In the genomic region with DNA sequence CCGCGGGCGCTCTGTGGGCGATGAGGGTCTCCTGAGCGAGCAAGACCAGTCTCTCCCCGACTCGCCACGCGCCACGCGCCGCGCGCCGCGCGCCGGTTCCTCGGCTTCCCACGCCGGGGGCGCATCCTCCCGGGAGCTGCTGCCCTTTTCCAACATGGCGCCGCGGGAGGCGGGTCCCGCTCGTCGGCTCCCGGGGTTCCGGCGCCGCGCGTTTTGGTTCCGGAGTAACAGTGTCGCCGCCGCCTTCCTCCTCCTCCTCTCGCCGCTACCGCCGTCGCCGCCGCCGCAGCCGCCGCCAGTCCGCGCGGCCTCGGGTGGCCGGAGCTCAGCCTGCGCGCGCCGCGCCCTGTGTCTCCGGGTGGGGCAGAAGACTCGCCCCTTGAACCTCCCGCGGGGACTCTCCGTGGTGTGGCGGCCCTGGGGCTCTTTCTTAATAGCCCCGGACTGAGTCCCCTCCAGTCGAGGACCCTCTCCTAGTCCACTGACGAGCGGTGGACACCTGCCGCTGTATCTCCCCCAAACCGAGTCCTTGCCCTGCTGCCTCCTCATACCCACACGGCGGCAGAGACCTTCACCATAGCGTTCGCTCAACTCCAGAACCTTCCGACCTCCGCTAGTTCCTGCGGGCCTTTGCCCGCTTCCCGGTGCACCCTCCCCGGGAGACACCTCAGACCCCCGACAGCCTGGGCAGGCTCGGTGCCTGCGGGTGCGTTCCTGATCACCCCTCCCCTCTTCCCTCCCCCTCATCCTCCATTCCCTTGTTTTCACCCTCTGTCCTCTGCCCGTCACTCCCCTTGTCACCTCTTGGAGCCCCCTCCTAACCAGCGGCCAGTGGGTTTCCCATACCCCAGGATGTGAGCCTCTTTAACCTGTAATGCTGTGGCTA, we compare ENCODE assay signal across 1 cellular context.
TF ChIP-seq lines count a peak whose summit lies in the region.

A gene (plus strand): TSS at position 242 of the 886 bp plus-strand sequence. CDS start 633 bp downstream, at position 875.

TF ChIP-seq in K562, 482 proteins besides CTCF, POLR2A, EP300 and RAD21 (continued from another document and continues in another):
- TF ChIP-seq, protein P1, sequence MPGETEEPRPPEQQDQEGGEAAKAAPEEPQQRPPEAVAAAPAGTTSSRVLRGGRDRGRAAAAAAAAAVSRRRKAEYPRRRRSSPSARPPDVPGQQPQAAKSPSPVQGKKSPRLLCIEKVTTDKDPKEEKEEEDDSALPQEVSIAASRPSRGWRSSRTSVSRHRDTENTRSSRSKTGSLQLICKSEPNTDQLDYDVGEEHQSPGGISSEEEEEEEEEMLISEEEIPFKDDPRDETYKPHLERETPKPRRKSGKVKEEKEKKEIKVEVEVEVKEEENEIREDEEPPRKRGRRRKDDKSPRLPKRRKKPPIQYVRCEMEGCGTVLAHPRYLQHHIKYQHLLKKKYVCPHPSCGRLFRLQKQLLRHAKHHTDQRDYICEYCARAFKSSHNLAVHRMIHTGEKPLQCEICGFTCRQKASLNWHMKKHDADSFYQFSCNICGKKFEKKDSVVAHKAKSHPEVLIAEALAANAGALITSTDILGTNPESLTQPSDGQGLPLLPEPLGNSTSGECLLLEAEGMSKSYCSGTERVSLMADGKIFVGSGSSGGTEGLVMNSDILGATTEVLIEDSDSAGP (CRISPR knock-in tag; IDR thresholded peaks at IDR 0.05): no peak
- TF ChIP-seq, protein P2, sequence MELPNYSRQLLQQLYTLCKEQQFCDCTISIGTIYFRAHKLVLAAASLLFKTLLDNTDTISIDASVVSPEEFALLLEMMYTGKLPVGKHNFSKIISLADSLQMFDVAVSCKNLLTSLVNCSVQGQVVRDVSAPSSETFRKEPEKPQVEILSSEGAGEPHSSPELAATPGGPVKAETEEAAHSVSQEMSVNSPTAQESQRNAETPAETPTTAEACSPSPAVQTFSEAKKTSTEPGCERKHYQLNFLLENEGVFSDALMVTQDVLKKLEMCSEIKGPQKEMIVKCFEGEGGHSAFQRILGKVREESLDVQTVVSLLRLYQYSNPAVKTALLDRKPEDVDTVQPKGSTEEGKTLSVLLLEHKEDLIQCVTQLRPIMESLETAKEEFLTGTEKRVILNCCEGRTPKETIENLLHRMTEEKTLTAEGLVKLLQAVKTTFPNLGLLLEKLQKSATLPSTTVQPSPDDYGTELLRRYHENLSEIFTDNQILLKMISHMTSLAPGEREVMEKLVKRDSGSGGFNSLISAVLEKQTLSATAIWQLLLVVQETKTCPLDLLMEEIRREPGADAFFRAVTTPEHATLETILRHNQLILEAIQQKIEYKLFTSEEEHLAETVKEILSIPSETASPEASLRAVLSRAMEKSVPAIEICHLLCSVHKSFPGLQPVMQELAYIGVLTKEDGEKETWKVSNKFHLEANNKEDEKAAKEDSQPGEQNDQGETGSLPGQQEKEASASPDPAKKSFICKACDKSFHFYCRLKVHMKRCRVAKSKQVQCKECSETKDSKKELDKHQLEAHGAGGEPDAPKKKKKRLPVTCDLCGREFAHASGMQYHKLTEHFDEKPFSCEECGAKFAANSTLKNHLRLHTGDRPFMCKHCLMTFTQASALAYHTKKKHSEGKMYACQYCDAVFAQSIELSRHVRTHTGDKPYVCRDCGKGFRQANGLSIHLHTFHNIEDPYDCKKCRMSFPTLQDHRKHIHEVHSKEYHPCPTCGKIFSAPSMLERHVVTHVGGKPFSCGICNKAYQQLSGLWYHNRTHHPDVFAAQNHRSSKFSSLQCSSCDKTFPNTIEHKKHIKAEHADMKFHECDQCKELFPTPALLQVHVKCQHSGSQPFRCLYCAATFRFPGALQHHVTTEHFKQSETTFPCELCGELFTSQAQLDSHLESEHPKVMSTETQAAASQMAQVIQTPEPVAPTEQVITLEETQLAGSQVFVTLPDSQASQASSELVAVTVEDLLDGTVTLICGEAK (IDR thresholded peaks at IDR 0.05): peak; percentile 93
- TF ChIP-seq, protein P2 (CRISPR knock-in tag; IDR thresholded peaks at IDR 0.05): no peak
- TF ChIP-seq THRAP3 (IDR thresholded peaks at IDR 0.05; ENCODE audit: borderline replicate concordance) (no peak), HNRNPL (IDR thresholded peaks at IDR 0.05; ENCODE audit: low read depth, low read length) (no peak), BACH1 (tag; IDR thresholded peaks at IDR 0.05) (no peak), KDM4B (IDR thresholded peaks at IDR 0.05; ENCODE audit: borderline replicate concordance in 2 of 2, low read depth in 1 of 2) (peak in 1 of 2 experiments; percentile 70; a peak in 1 of 4 replicates), SP1 (CRISPR knock-in tag; IDR thresholded peaks at IDR 0.05) (peak; percentile 15; the same call in 1 of the 2 replicates), NONO (IDR thresholded peaks at IDR 0.05; ENCODE audit: low read depth in 2 of 2, low read length in 1 of 2) (peak; percentile 57 to 75; a peak in 2 of 4 replicates), ZSCAN32 (CRISPR knock-in tag; IDR thresholded peaks at IDR 0.05) (no peak), ZNF354B (CRISPR knock-in tag; IDR thresholded peaks at IDR 0.05) (no peak), ELF1 (tag; IDR thresholded peaks at IDR 0.05) (peak; percentile 66; the same call in 1 of the 2 replicates), MXI1 (IDR thresholded peaks at IDR 0.05; ENCODE audit: low read depth, low read length) (0 out of 2 replicates have a peak, but pooled peaks have one; percentile 12), MYBL2 (IDR thresholded peaks at IDR 0.05; ENCODE audit: low read depth) (no peak), MYBL2 (CRISPR knock-in tag; IDR thresholded peaks at IDR 0.05; ENCODE audit: borderline replicate concordance) (no peak), ZKSCAN8 (CRISPR knock-in tag; IDR thresholded peaks at IDR 0.05) (no peak), KAT7 (CRISPR knock-in tag; IDR thresholded peaks at IDR 0.05; ENCODE audit: borderline replicate concordance) (no peak; the same call in 1 of the 2 replicates), PCBP1 (IDR thresholded peaks at IDR 0.05; ENCODE audit: low read depth, low read length, poor library complexity, severe bottlenecking) (peak; percentile 18), NFE2 (IDR thresholded peaks at IDR 0.05; ENCODE audit: low read depth) (no peak), NFIX (CRISPR knock-in tag; IDR thresholded peaks at IDR 0.05; ENCODE audit: low read depth) (no peak), POLR2AphosphoS5 (IDR thresholded peaks at IDR 0.05; ENCODE audit: control insufficient read depth, insufficient read depth, low read depth, low read length) (peak; percentile 72; the same call in 1 of the 2 replicates), CCNT2 (IDR thresholded peaks at IDR 0.05; ENCODE audit: borderline replicate concordance, extremely low read depth, insufficient read length, low read depth, low read length) (peak; percentile 54), NR2C1 (IDR thresholded peaks at IDR 0.05) (peak; percentile 96), NR2C1 (tag; IDR thresholded peaks at IDR 0.05) (peak; percentile 97), EWSR1 (IDR thresholded peaks at IDR 0.05; ENCODE audit: borderline replicate concordance, low read depth, partially characterized antibody) (no peak), SAP30 (IDR thresholded peaks at IDR 0.05; ENCODE audit: borderline replicate concordance, insufficient read depth, low read depth, low read length, poor library complexity, severe bottlenecking) (peak; percentile 15), CHD4 (IDR thresholded peaks at IDR 0.05; ENCODE audit: insufficient read depth, insufficient replicate concordance, low read depth, low read length, poor library complexity, severe bottlenecking) (no peak), ELF2 (CRISPR knock-in tag; IDR thresholded peaks at IDR 0.05) (no peak; the same call in 1 of the 2 replicates), NFRKB (IDR thresholded peaks at IDR 0.05; ENCODE audit: low read depth) (peak; percentile 62), L3MBTL2 (IDR thresholded peaks at IDR 0.05) (peak; percentile 70), ZNF785 (CRISPR knock-in tag; IDR thresholded peaks at IDR 0.05) (no peak), KDM5B (IDR thresholded peaks at IDR 0.05; ENCODE audit: insufficient replicate concordance, low read depth, low read length) (peak; percentile 65)
- TF ChIP-seq, protein P3, sequence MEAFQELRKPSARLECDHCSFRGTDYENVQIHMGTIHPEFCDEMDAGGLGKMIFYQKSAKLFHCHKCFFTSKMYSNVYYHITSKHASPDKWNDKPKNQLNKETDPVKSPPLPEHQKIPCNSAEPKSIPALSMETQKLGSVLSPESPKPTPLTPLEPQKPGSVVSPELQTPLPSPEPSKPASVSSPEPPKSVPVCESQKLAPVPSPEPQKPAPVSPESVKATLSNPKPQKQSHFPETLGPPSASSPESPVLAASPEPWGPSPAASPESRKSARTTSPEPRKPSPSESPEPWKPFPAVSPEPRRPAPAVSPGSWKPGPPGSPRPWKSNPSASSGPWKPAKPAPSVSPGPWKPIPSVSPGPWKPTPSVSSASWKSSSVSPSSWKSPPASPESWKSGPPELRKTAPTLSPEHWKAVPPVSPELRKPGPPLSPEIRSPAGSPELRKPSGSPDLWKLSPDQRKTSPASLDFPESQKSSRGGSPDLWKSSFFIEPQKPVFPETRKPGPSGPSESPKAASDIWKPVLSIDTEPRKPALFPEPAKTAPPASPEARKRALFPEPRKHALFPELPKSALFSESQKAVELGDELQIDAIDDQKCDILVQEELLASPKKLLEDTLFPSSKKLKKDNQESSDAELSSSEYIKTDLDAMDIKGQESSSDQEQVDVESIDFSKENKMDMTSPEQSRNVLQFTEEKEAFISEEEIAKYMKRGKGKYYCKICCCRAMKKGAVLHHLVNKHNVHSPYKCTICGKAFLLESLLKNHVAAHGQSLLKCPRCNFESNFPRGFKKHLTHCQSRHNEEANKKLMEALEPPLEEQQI (IDR thresholded peaks at IDR 0.05): no peak
- TF ChIP-seq, protein P4, sequence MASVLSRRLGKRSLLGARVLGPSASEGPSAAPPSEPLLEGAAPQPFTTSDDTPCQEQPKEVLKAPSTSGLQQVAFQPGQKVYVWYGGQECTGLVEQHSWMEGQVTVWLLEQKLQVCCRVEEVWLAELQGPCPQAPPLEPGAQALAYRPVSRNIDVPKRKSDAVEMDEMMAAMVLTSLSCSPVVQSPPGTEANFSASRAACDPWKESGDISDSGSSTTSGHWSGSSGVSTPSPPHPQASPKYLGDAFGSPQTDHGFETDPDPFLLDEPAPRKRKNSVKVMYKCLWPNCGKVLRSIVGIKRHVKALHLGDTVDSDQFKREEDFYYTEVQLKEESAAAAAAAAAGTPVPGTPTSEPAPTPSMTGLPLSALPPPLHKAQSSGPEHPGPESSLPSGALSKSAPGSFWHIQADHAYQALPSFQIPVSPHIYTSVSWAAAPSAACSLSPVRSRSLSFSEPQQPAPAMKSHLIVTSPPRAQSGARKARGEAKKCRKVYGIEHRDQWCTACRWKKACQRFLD (CRISPR knock-in tag; IDR thresholded peaks at IDR 0.05): no peak
- TF ChIP-seq, protein P5, sequence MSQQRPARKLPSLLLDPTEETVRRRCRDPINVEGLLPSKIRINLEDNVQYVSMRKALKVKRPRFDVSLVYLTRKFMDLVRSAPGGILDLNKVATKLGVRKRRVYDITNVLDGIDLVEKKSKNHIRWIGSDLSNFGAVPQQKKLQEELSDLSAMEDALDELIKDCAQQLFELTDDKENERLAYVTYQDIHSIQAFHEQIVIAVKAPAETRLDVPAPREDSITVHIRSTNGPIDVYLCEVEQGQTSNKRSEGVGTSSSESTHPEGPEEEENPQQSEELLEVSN (IDR thresholded peaks at IDR 0.05; ENCODE audit: borderline replicate concordance in 1 of 2, extremely low read depth in 1 of 2, insufficient read depth in 1 of 2, insufficient read length in 1 of 2, low read depth in 1 of 2, low read length in 1 of 2, poor library complexity in 1 of 2, severe bottlenecking in 1 of 2): peak; percentile 49 to 78
- TF ChIP-seq, protein P6, sequence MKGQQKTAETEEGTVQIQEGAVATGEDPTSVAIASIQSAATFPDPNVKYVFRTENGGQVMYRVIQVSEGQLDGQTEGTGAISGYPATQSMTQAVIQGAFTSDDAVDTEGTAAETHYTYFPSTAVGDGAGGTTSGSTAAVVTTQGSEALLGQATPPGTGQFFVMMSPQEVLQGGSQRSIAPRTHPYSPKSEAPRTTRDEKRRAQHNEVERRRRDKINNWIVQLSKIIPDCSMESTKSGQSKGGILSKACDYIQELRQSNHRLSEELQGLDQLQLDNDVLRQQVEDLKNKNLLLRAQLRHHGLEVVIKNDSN (CRISPR knock-in tag; IDR thresholded peaks at IDR 0.05): no peak
- TF ChIP-seq, protein P7, sequence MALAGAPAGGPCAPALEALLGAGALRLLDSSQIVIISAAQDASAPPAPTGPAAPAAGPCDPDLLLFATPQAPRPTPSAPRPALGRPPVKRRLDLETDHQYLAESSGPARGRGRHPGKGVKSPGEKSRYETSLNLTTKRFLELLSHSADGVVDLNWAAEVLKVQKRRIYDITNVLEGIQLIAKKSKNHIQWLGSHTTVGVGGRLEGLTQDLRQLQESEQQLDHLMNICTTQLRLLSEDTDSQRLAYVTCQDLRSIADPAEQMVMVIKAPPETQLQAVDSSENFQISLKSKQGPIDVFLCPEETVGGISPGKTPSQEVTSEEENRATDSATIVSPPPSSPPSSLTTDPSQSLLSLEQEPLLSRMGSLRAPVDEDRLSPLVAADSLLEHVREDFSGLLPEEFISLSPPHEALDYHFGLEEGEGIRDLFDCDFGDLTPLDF (CRISPR knock-in tag; IDR thresholded peaks at IDR 0.05): no peak
- TF ChIP-seq, protein P8, sequence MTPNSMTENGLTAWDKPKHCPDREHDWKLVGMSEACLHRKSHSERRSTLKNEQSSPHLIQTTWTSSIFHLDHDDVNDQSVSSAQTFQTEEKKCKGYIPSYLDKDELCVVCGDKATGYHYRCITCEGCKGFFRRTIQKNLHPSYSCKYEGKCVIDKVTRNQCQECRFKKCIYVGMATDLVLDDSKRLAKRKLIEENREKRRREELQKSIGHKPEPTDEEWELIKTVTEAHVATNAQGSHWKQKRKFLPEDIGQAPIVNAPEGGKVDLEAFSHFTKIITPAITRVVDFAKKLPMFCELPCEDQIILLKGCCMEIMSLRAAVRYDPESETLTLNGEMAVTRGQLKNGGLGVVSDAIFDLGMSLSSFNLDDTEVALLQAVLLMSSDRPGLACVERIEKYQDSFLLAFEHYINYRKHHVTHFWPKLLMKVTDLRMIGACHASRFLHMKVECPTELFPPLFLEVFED (CRISPR knock-in tag; conservative IDR thresholded peaks at IDR 0.05): 0 out of 2 replicates have a peak, but pooled peaks have one; percentile 29
